Comparison of ENCODE assay signal across 8 cellular contexts in genomic region chr11:108122166-108122628, GRCh38. TPM values are rescaled to one million over a fixed set of nuclear protein-coding genes. Genes with fewer than 3 reads are reported as not detected.
DNase-seq lines count a peak whose midpoint lies in the region; ATAC-seq, FAIRE-seq and TF ChIP-seq lines count a peak whose summit lies in the region.

No MANE protein-coding gene starts in this region.

- TF ChIP-seq POLR2A in GM12892 (IDR thresholded peaks at IDR 0.05; ENCODE audit: low read depth, low read length), result no peak
- no peak for TF ChIP-seq POLR2A in gastroesophageal sphincter (IDR thresholded peaks at IDR 0.05)
- TF ChIP-seq POLR2A in prostate gland (IDR thresholded peaks at IDR 0.05), result no peak

- H3K79me2 ChIP-seq in ACC112 (ENCODE audit: control insufficient read depth, insufficient read depth, low read length, unreplicated experiment), result peaks cover 39% of the 10 kb centered on the region

- TF ChIP-seq CTCF in WI38 (IDR thresholded peaks at IDR 0.05; ENCODE audit: low read depth, low read length) (no peak), gastroesophageal sphincter (IDR thresholded peaks at IDR 0.05) (no peak), prostate gland (IDR thresholded peaks at IDR 0.05) (no peak)

- H3K27me3 ChIP-seq in ACC112 (ENCODE audit: insufficient read depth, low read length) (no peaks in the 10 kb centered on the region), gastroesophageal sphincter (no peaks in the 10 kb centered on the region), prostate gland (replicated peaks; ENCODE audit: insufficient read depth) (no peaks in the 10 kb centered on the region)

- H3K9me3 ChIP-seq in gastroesophageal sphincter (no peaks in the 10 kb centered on the region), prostate gland (no peaks in the 10 kb centered on the region)

- H3K4me3 ChIP-seq in ACC112 (ENCODE audit: low read depth, low read length) (peak overlapping the region; percentile 87), WI38 (ENCODE audit: low read depth, low read length) (peak overlapping the region; percentile 81), gastroesophageal sphincter (peak overlapping the region; percentile 54 to 56), prostate gland (peak overlapping the region; percentile 69 to 73)

- H3K36me3 ChIP-seq in ACC112 (ENCODE audit: insufficient read depth, low read length), result no peaks in the 10 kb centered on the region
- H3K36me3 ChIP-seq in gastroesophageal sphincter, result peaks cover 0 to 4% of the 10 kb centered on the region in 2 donors
- H3K36me3 ChIP-seq in prostate gland, result no peaks in the 10 kb centered on the region

- H3K27ac ChIP-seq in ACC112 (ENCODE audit: low read depth, low read length) (peak overlapping the region; percentile 57; the same call in 1 of the 2 replicates), gastroesophageal sphincter (peak overlapping the region; percentile 67 to 98 (median 90)), prostate gland (peak overlapping the region; percentile 87 to 89)

- DNase-seq in GM12892 (ENCODE audit: insufficient read length) (no peak), prostate gland (ENCODE audit: low spot score) (no peak), OCI-M2 (lab: John Stamatoyannopoulos, UW; ENCODE audit: unreplicated experiment) (no peak), iPS-NIHi7 (ENCODE audit: extremely low spot score) (no peak)

- peak; percentile 9 for FAIRE-seq in GM12892 (lab: Jason Lieb, UNC)

- 4 to 22% methylated on average over 6 to 8 of the region's 9 CpGs for WGBS in gastroesophageal sphincter (ENCODE audit: low coverage in 1 of 2), 2 donors
- WGBS in prostate gland, result 37% methylated on average over 9 of the region's 9 CpGs

- H2AFZ ChIP-seq in ACC112 (ENCODE audit: low read length, unreplicated experiment), result peak overlapping the region; percentile 58

- peak; percentile 37 for ATAC-seq in gastroesophageal sphincter
- no peak for ATAC-seq in GM21825 (IDR thresholded peaks at IDR 0.05; ENCODE audit: unreplicated experiment)

- intact Hi-C loops in prostate gland (cut with DNase I), result loop anchor here (5.0 to 10.0 kb wide), 2 partner anchors 373 to 540 kb away; partner anchors contain the start of gene POGLUT3

- peaks cover 20% of the 10 kb centered on the region for H3K4me1 ChIP-seq in ACC112 (ENCODE audit: control insufficient read depth, insufficient read depth, low read length, unreplicated experiment)
- H3K4me1 ChIP-seq in gastroesophageal sphincter, result peaks cover 0 to 56% (median 3%) of the 10 kb centered on the region in 3 donors
- H3K4me1 ChIP-seq in prostate gland (replicated peaks), result peaks cover 4% of the 10 kb centered on the region

- TF ChIP-seq EP300 in gastroesophageal sphincter (IDR thresholded peaks at IDR 0.05), result no peak

RNA-seq across cellular contexts. Expression of gene ACAT1, which starts 0.8 kb away (rescaled TPM):
- polyA plus RNA-seq in GM12892 (2012; ENCODE audit: missing spikeins), result 90.2 TPM
- total RNA-seq in gastroesophageal sphincter, result 100 to 1,000 TPM; 171 to 345 (median 231) TPM
- 100 to 1,000 TPM in 1 of 2 donors, 10 to 100 TPM in 1; 65.1 to 152 TPM for total RNA-seq in prostate gland
